ENCODE assay signal across 10 cellular contexts in genomic region chr20:48716086-48716485, GRCh38.
DNase-seq lines count a peak whose midpoint lies in the region; ATAC-seq and TF ChIP-seq lines count a peak whose summit lies in the region.
"Had no signal": no experiment of that assay in that cellular context is flagged by ENCODE, and none has a peak within 500 bp of the region (broad histone marks: within the 10 kb centered on the region; RNA-seq: fewer than 3 reads in every experiment).

No MANE protein-coding gene starts in this region.

- H3K27ac Mint-ChIP-seq in natural killer cell treated with Interleukin-12 subunit alpha and Interleukin-12 subunit beta and Interleukin-15 and Interleukin-18, amount 100 ng/mL, for 72 hours = peak overlapping the region; percentile 100
- H3K27ac Mint-ChIP-seq in stimulated activated naive CD8-positive, alpha-beta T cell treated with anti-CD3 and anti-CD28 coated beads, Interleukin-15, Interleukin-2, amounts not matched to agents 100 ng/mL and 50 ng/mL, for 24 hours = peak overlapping the region; percentile 99

- TF ChIP-seq POLR2A in gastroesophageal sphincter (IDR thresholded peaks at IDR 0.05) = no peak

- TF ChIP-seq CTCF in gastroesophageal sphincter (IDR thresholded peaks at IDR 0.05) = no peak
- no peak for TF ChIP-seq CTCF in foreskin keratinocyte (conservative IDR thresholded peaks at IDR 0.05)

- no peaks in the 10 kb centered on the region for H3K27me3 ChIP-seq in gastroesophageal sphincter
- no peaks in the 10 kb centered on the region for H3K27me3 ChIP-seq in foreskin keratinocyte

- peak overlapping the region; percentile 89 for H3K4me3 Mint-ChIP-seq in natural killer cell treated with Interleukin-12 subunit alpha and Interleukin-12 subunit beta and Interleukin-15 and Interleukin-18, amount 100 ng/mL, for 72 hours
- H3K4me3 Mint-ChIP-seq in stimulated activated naive CD8-positive, alpha-beta T cell treated with anti-CD3 and anti-CD28 coated beads, Interleukin-15, Interleukin-2, amounts not matched to agents 100 ng/mL and 50 ng/mL, for 24 hours = peak overlapping the region; percentile 73

- H3K4me1 ChIP-seq in gastroesophageal sphincter = peaks cover 0 to 9% (median 0%) of the 10 kb centered on the region in 3 donors
- H3K4me1 ChIP-seq in foreskin keratinocyte = no peaks in the 10 kb centered on the region

- H3K36me3 Mint-ChIP-seq in natural killer cell treated with Interleukin-12 subunit alpha and Interleukin-12 subunit beta and Interleukin-15 and Interleukin-18, amount 100 ng/mL, for 72 hours = peaks cover 5% of the 10 kb centered on the region
- peaks cover 69% of the 10 kb centered on the region for H3K36me3 Mint-ChIP-seq in stimulated activated naive CD8-positive, alpha-beta T cell treated with anti-CD3 and anti-CD28 coated beads, Interleukin-15, Interleukin-2, amounts not matched to agents 100 ng/mL and 50 ng/mL, for 24 hours (ENCODE audit: low read depth)

- DNase-seq in activated CD4-positive, CD25-positive, alpha-beta regulatory T cell treated with anti-CD3 and anti-CD28 coated beads, Interleukin-2, amount 50 U/mL, for 16 hours (ENCODE audit: low read depth, low spot score) = peak; percentile 10
- peak; percentile 82 for DNase-seq in activated effector memory CD4-positive, alpha-beta T cell treated with anti-CD3 and anti-CD28 coated beads, Interleukin-2, amount 50 U/mL, for 16 hours
- DNase-seq in natural killer cell treated with Interleukin-12 subunit alpha and Interleukin-12 subunit beta and Interleukin-15 and Interleukin-18, amount 100 ng/mL, for 72 hours (ENCODE audit: low spot score) = peak; percentile 94
- no peak for DNase-seq in foreskin keratinocyte
- DNase-seq: EL, kidney had no signal

- H3K27me3 Mint-ChIP-seq in natural killer cell treated with Interleukin-12 subunit alpha and Interleukin-12 subunit beta and Interleukin-15 and Interleukin-18, amount 100 ng/mL, for 72 hours = no peaks in the 10 kb centered on the region
- no peaks in the 10 kb centered on the region for H3K27me3 Mint-ChIP-seq in stimulated activated naive CD8-positive, alpha-beta T cell treated with anti-CD3 and anti-CD28 coated beads, Interleukin-15, Interleukin-2, amounts not matched to agents 100 ng/mL and 50 ng/mL, for 24 hours

- WGBS in gastroesophageal sphincter (ENCODE audit: low coverage in 1 of 2), 2 donors = 63% methylated on average over 3 of the region's 13 CpGs; no CpG with 5 or more reads in 1 of the 2 donors

- peaks cover 84 to 91% of the 10 kb centered on the region in 2 donors for H3K4me1 Mint-ChIP-seq in natural killer cell treated with Interleukin-12 subunit alpha and Interleukin-12 subunit beta and Interleukin-15 and Interleukin-18, amount 100 ng/mL, for 72 hours (ENCODE audit: low read depth in 2 of 2)
- H3K4me1 Mint-ChIP-seq in stimulated activated naive CD8-positive, alpha-beta T cell treated with anti-CD3 and anti-CD28 coated beads, Interleukin-15, Interleukin-2, amounts not matched to agents 100 ng/mL and 50 ng/mL, for 24 hours (ENCODE audit: low read depth) = peaks cover 85% of the 10 kb centered on the region

- peaks cover 0 to 11% (median 0%) of the 10 kb centered on the region in 3 donors for H3K9me3 ChIP-seq in gastroesophageal sphincter

- no peaks in the 10 kb centered on the region for H3K9me3 Mint-ChIP-seq in natural killer cell treated with Interleukin-12 subunit alpha and Interleukin-12 subunit beta and Interleukin-15 and Interleukin-18, amount 100 ng/mL, for 72 hours
- H3K9me3 Mint-ChIP-seq in stimulated activated naive CD8-positive, alpha-beta T cell treated with anti-CD3 and anti-CD28 coated beads, Interleukin-15, Interleukin-2, amounts not matched to agents 100 ng/mL and 50 ng/mL, for 24 hours = no peaks in the 10 kb centered on the region

- no peak overlapping the region for H3K4me3 ChIP-seq in gastroesophageal sphincter

- H3K27ac ChIP-seq in gastroesophageal sphincter (peak overlapping the region in 1 of 4 donors; percentile 24), foreskin keratinocyte (no peak overlapping the region)

- no peaks in the 10 kb centered on the region for H3K36me3 ChIP-seq in gastroesophageal sphincter

- no peak for TF ChIP-seq EP300 in gastroesophageal sphincter (IDR thresholded peaks at IDR 0.05)

- peak; percentile 81 to 85 for ATAC-seq in natural killer cell treated with Interleukin-12 subunit alpha and Interleukin-12 subunit beta and Interleukin-15 and Interleukin-18, amount 100 ng/mL, for 72 hours
- ATAC-seq in gastroesophageal sphincter = no peak
- ATAC-seq in GM19035 (IDR thresholded peaks at IDR 0.05; ENCODE audit: unreplicated experiment) = no peak
- ATAC-seq in HG03442 (IDR thresholded peaks at IDR 0.05; ENCODE audit: unreplicated experiment) = no peak
- no peak for ATAC-seq in foreskin keratinocyte

Comparison
In these comparisons a context has a peak if more than half of its experiments do, and no peak if none do; other contexts are left out.
1. DNase-seq: peak in activated CD4-positive, CD25-positive, alpha-beta regulatory T cell treated with anti-CD3 and anti-CD28 coated beads, Interleukin-2, amount 50 U/mL, for 16 hours (single experiment), activated effector memory CD4-positive, alpha-beta T cell treated with anti-CD3 and anti-CD28 coated beads, Interleukin-2, amount 50 U/mL, for 16 hours (single experiment) and natural killer cell treated with Interleukin-12 subunit alpha and Interleukin-12 subunit beta and Interleukin-15 and Interleukin-18, amount 100 ng/mL, for 72 hours (single experiment); none in foreskin keratinocyte (0 of 2).
2. ATAC-seq: peak in natural killer cell treated with Interleukin-12 subunit alpha and Interleukin-12 subunit beta and Interleukin-15 and Interleukin-18, amount 100 ng/mL, for 72 hours (2 of 2); none in gastroesophageal sphincter (single experiment), GM19035 (single experiment), HG03442 (single experiment) and foreskin keratinocyte (single experiment).